In the genomic region with DNA sequence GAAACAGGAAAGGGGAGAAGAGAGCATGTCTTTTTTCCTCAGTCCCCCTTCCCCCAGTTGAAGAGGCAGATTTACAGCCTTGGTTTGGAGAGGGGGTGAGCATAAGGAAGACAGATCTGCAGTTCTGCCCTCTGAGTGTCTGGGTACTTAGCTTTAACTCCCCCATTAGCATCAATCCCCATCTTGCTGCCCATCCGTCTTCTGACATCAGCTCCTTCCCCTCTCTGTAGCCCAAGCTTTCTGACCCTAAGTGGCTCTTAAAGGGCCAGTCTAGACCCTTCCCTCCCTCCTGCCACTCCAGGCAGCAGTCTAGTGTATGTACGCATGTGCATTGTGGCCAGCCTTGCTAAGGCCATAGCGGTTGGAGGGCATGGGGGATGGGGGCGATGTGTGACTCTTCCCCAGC, we compare ENCODE assay signal across 14 cellular contexts. TPM values are rescaled to one million over a fixed set of nuclear protein-coding genes. Genes with fewer than 3 reads are reported as not detected.
DNase-seq lines count a peak whose midpoint lies in the region; ATAC-seq, FAIRE-seq and TF ChIP-seq lines count a peak whose summit lies in the region.
"Had no signal": no experiment of that assay in that cellular context is flagged by ENCODE, and none has a peak within 500 bp of the region (broad histone marks: within the 10 kb centered on the region; RNA-seq: fewer than 3 reads in every experiment).

No MANE protein-coding gene starts in this region.

- FAIRE-seq in K562 (lab: Jason Lieb, UNC), result no peak
- FAIRE-seq: keratinocyte had no signal

- no peak for TF ChIP-seq EP300 in K562 (IDR thresholded peaks at IDR 0.05; ENCODE audit: low read length)

- H3K9me1 ChIP-seq in K562 (ENCODE audit: control insufficient read depth, insufficient read depth, low read length), result no peaks in the 10 kb centered on the region

- H3K4me3 ChIP-seq in Loucy (ENCODE audit: low read length, poor library complexity, severe bottlenecking) (peak overlapping the region; percentile 87), K562 (no peak overlapping the region), neural progenitor cell (peak overlapping the region; percentile 53), BE2C (ENCODE audit: low read depth, low read length) (no peak overlapping the region), brain microvascular endothelial cell (ENCODE audit: low read depth, low read length) (no peak overlapping the region)
- H3K4me3 ChIP-seq: prostate gland, upper lobe of left lung had no signal

- no peak overlapping the region for H3K27ac Mint-ChIP-seq in neural progenitor cell

- H2AFZ ChIP-seq in Loucy (ENCODE audit: low read length), result no peak overlapping the region
- H2AFZ ChIP-seq in K562 (ENCODE audit: low read depth, low read length), result no peak overlapping the region
- no peak overlapping the region for H2AFZ ChIP-seq in neural progenitor cell (replicated peaks)

- in situ Hi-C loops in K562 (cut with MboI) (no loop called here), brain microvascular endothelial cell (cut with HindIII; ENCODE audit: low pct_ligation_motif_present, low sequenced_read_pairs) (no loop called here)

- 0 out of 2 replicates have a peak, but pooled peaks cover 2% of the 10 kb centered on the region for H3F3A ChIP-seq in Loucy (ENCODE audit: low read depth)
- peaks cover 73% of the 10 kb centered on the region for H3F3A ChIP-seq in neural progenitor cell (ENCODE audit: low read depth)

- no peak for TF ChIP-seq POLR2A in K562 (conservative IDR thresholded peaks at IDR 0.05)

- H3K79me2 ChIP-seq in Loucy (ENCODE audit: insufficient read depth, low read length) (peaks cover 9% of the 10 kb centered on the region; the same call in 1 of the 2 replicates), K562 (ENCODE audit: control insufficient read depth, insufficient read depth, low read length) (peaks cover 26% of the 10 kb centered on the region; the same call in 2 of the 3 replicates), neural progenitor cell (ENCODE audit: low read depth) (peaks cover 35% of the 10 kb centered on the region)

- TF ChIP-seq CTCF in Loucy (conservative IDR thresholded peaks at IDR 0.05; ENCODE audit: low read length), result no peak
- TF ChIP-seq CTCF in K562 (IDR thresholded peaks at IDR 0.05 in 2 of 3, conservative IDR thresholded peaks at IDR 0.05 in 1 of 3; ENCODE audit: insufficient read depth in 2 of 3, low read depth in 1 of 3, low read length in 3 of 3), result no peak
- no peak for TF ChIP-seq CTCF in neural progenitor cell (IDR thresholded peaks at IDR 0.05)
- TF ChIP-seq CTCF in BE2C (IDR thresholded peaks at IDR 0.05; ENCODE audit: low read depth, low read length), result no peak
- TF ChIP-seq CTCF in brain microvascular endothelial cell (IDR thresholded peaks at IDR 0.05; ENCODE audit: low read depth, low read length, missing control alignments), result no peak

- H3K27me3 ChIP-seq in Loucy (ENCODE audit: insufficient read depth, low read length, poor library complexity, severe bottlenecking) (no peaks in the 10 kb centered on the region), K562 (ENCODE audit: control insufficient read depth in 2 of 2, insufficient read depth in 2 of 2, low read length in 2 of 2) (no peaks in the 10 kb centered on the region), neural progenitor cell (no peaks in the 10 kb centered on the region), BE2C (no peaks in the 10 kb centered on the region), brain microvascular endothelial cell (replicated peaks) (no peaks in the 10 kb centered on the region)
- H3K27me3 ChIP-seq: upper lobe of left lung had no signal

- H3K36me3 ChIP-seq in Loucy (ENCODE audit: insufficient read depth, low read length) (no peaks in the 10 kb centered on the region), K562 (ENCODE audit: control insufficient read depth, insufficient read depth, low read length) (peaks cover 6% of the 10 kb centered on the region; the same call in 2 of the 3 replicates), neural progenitor cell (no peaks in the 10 kb centered on the region), BE2C (no peaks in the 10 kb centered on the region), brain microvascular endothelial cell (replicated peaks) (peaks cover under 1% of the 10 kb centered on the region)
- H3K36me3 ChIP-seq: prostate gland had no signal

- no TSS peak for BruUV-seq in K562 (replicated peaks; lab: Mats Ljungman, UMichigan)

- no peak for ATAC-seq in K562
- ATAC-seq: Panc1 had no signal

- H3K4me3 Mint-ChIP-seq in neural progenitor cell, result no peak overlapping the region

- 32% methylated on average over 4 of the region's 4 CpGs for WGBS in K562 (ENCODE audit: insufficient coverage, low coverage, missing lambda C conversion rate)

- H3K4me2 ChIP-seq in Loucy (ENCODE audit: low read depth, low read length, poor library complexity, severe bottlenecking), result peak overlapping the region; percentile 93
- peak overlapping the region; percentile 99; the same call in 1 of the 2 replicates for H3K4me2 ChIP-seq in K562 (ENCODE audit: insufficient read depth, low read length)
- peak overlapping the region; percentile 90 for H3K4me2 ChIP-seq in neural progenitor cell

- H3K9me3 ChIP-seq in Loucy (ENCODE audit: insufficient read depth, low read depth, low read length) (no peaks in the 10 kb centered on the region), K562 (replicated peaks; ENCODE audit: control insufficient read depth, insufficient read depth, low read depth, low read length) (no peaks in the 10 kb centered on the region), neural progenitor cell (ENCODE audit: low read depth) (no peaks in the 10 kb centered on the region), BE2C (no peaks in the 10 kb centered on the region)
- H3K9me3 ChIP-seq: Caco-2, prostate gland, upper lobe of left lung had no signal

- intact Hi-C loops in K562 (cut with micrococcal nuclease), result no loop called here

- no peaks in the 10 kb centered on the region for H3K36me3 Mint-ChIP-seq in neural progenitor cell

- H3K4me1 Mint-ChIP-seq in neural progenitor cell, result peaks cover 34% of the 10 kb centered on the region

- no peaks in the 10 kb centered on the region for H3K9me3 Mint-ChIP-seq in neural progenitor cell

- CTCF ChIA-PET in K562 (lab: Yijun Ruan, JAX; ENCODE audit: low intra/inter-chr PET ratio), result no interaction called here

- no peak for TF ChIP-seq RAD21 in K562 (CRISPR knock-in tag; conservative IDR thresholded peaks at IDR 0.05 in 1 of 2, IDR thresholded peaks at IDR 0.05 in 1 of 2)

- DNase-seq in DMS114 treated with DMSO at 0.1 percent for 48 hours (lab: John Stamatoyannopoulos, UW; ENCODE audit: unreplicated experiment), result peak; percentile 24
- DNase-seq in K562 (ENCODE audit: extremely low read depth in 1 of 4, low spot score in 3 of 4), result peak in 1 of 4 experiments; percentile 60
- DNase-seq in neural progenitor cell (ENCODE audit: low spot score), result peak; percentile 43
- DNase-seq in NCI-H1436 treated with DMSO at 0.1 percent for 48 hours (lab: John Stamatoyannopoulos, UW), result no peak
- DNase-seq in stimulated activated CD4-positive, alpha-beta T cell treated with anti-CD3 and anti-CD28 coated beads, Interleukin-4, amount 100 ng/mL, for 1 hour, result no peak
- no peak for DNase-seq in BE2C
- no peak for DNase-seq in brain microvascular endothelial cell
- DNase-seq: Caco-2, upper lobe of left lung had no signal

- H4K20me1 ChIP-seq in Loucy (ENCODE audit: insufficient read depth, low read length, poor library complexity, severe bottlenecking), result no peaks in the 10 kb centered on the region
- H4K20me1 ChIP-seq in K562 (replicated peaks; ENCODE audit: control insufficient read depth, insufficient read depth, low read length), result no peaks in the 10 kb centered on the region
- H4K20me1 ChIP-seq in neural progenitor cell (ENCODE audit: low read depth), result no peaks in the 10 kb centered on the region

- no peaks in the 10 kb centered on the region for H3K9me2 ChIP-seq in Loucy (replicated peaks; ENCODE audit: low read depth, low read length)

- H3K27ac ChIP-seq in K562 (ENCODE audit: extremely low read depth, low read depth, low read length), result peak overlapping the region; percentile 90; the same call in 1 of the 3 replicates
- H3K27ac ChIP-seq in neural progenitor cell, result peak overlapping the region; percentile 99
- no peak overlapping the region for H3K27ac ChIP-seq in brain microvascular endothelial cell

- POLR2A ChIA-PET in K562 (lab: Yijun Ruan, JAX), result interaction anchor here (0.6 to 5.8 kb wide), 10 partner anchors 14 to 1098 kb away, joined by 3 to 57 read pairs (median 6); partner anchors contain the start of genes CBX5 and HNRNPA1

- H3K4me1 ChIP-seq in Loucy (ENCODE audit: insufficient read depth, low read length, poor library complexity, severe bottlenecking) (peaks cover 38% of the 10 kb centered on the region), K562 (replicated peaks in 1 of 2; ENCODE audit: control insufficient read depth in 2 of 2, insufficient read depth in 2 of 2, low read length in 2 of 2) (peaks cover 52 to 62% of the 10 kb centered on the region in 2 experiments), neural progenitor cell (peaks cover 89% of the 10 kb centered on the region), BE2C (peaks cover 35% of the 10 kb centered on the region)

- peak overlapping the region; percentile 96 for H3K9ac ChIP-seq in Loucy (ENCODE audit: low read depth, low read length, poor library complexity, severe bottlenecking)
- H3K9ac ChIP-seq in K562 (ENCODE audit: insufficient read depth in 1 of 2, low read depth in 2 of 2, low read length in 2 of 2), result peak overlapping the region; percentile 28 to 66; a peak in 2 of 4 replicates
- peak overlapping the region; percentile 11 for H3K9ac ChIP-seq in neural progenitor cell

- H3K27me3 Mint-ChIP-seq in neural progenitor cell (ENCODE audit: insufficient read depth, low read depth), result peaks cover 2% of the 10 kb centered on the region

RNA-seq across cellular contexts. Expression of gene GPR84, which starts 7.3 kb away (rescaled TPM):
- total RNA-seq in K562 (2011; cell fraction: chromatin; rRNA removed; ENCODE audit: low replicate concordance), result 0.48 and 1.8 TPM in 2 replicates
- total RNA-seq in K562 (2011; cell fraction: nucleolus; rRNA removed), result 0.13 and 0.17 TPM in 2 replicates
- 0.44 and 0.69 TPM in 2 replicates for total RNA-seq in K562 (2011; cell fraction: nucleoplasm; rRNA removed)
- 0.16 TPM in 1 of 2 replicates, not detected in the other for total RNA-seq in K562 (2014; rRNA removed)
- total RNA-seq in K562 (2014; rRNA removed; fragmentation: Illumina TruSeq; extraction: Trizol), result 0.11 TPM in 1 of 2 replicates, not detected in the other
- not detected in 2 replicates for total RNA-seq in K562 (2015; rRNA removed; fragmentation: Illumina TruSeq; extraction: Trizol)
- total RNA-seq in K562 (2021), result not detected in 2 replicates
- 0.16 TPM in 1 of 2 replicates, not detected in the other for polyA plus RNA-seq in K562 (2011; rRNA removed)
- not detected in 2 replicates for polyA plus RNA-seq in K562 (2011; cell fraction: cytosol; rRNA removed)
- polyA plus RNA-seq in K562 (2011; cell fraction: nucleus; rRNA removed), result 0.25 and 0.44 TPM in 2 replicates
- polyA plus RNA-seq in K562 (2012), result 0.07 and 0.47 TPM in 2 replicates
- 0.10 TPM in 1 of 2 replicates, not detected in the other for polyA plus RNA-seq in K562 (2014; fragmentation: Illumina TruSeq; extraction: Trizol)
- polyA plus RNA-seq in K562 (2014; fragmentation: Nextera tagmentation; extraction: Ambion mirVana), result under 1 TPM; 0.07 to 0.18 TPM
- not detected in 2 replicates for polyA plus RNA-seq in K562 (2014; rRNA removed)
- 0.12 TPM in 1 of 2 replicates, not detected in the other for polyA minus RNA-seq in K562 (2011; rRNA and poly(A)+ RNA removed)
- not detected in 2 replicates for polyA minus RNA-seq in K562 (2011; cell fraction: cytosol; rRNA and poly(A)+ RNA removed)
- 0.22 TPM in 1 of 2 replicates, not detected in the other for polyA minus RNA-seq in K562 (2011; cell fraction: nucleus; rRNA and poly(A)+ RNA removed)
- not detected in 2 replicates for total RNA-seq in neural progenitor cell (ENCODE audit: low replicate concordance)
- not detected for polyA plus RNA-seq in BE2C (2012; ENCODE audit: insufficient read depth, insufficient read length, low read depth)
- total RNA-seq: Caco-2, fibroblast of lung had no signal

RNA-seq across cellular contexts. Expression of gene ZNF385A, which starts 27.6 kb away (rescaled TPM):
- 8.1 and 25.0 TPM in 2 replicates for total RNA-seq in K562 (2011; cell fraction: chromatin; rRNA removed; ENCODE audit: low replicate concordance)
- total RNA-seq in K562 (2011; cell fraction: nucleolus; rRNA removed), result 9.7 and 11.1 TPM in 2 replicates
- 9.7 and 11.8 TPM in 2 replicates for total RNA-seq in K562 (2011; cell fraction: nucleoplasm; rRNA removed)
- total RNA-seq in K562 (2014; rRNA removed) (15.9 and 17.7 TPM in 2 replicates), K562 (2014; rRNA removed; fragmentation: Illumina TruSeq; extraction: Trizol) (3.5 and 3.7 TPM in 2 replicates), K562 (2015; rRNA removed; fragmentation: Illumina TruSeq; extraction: Trizol) (5.9 and 8.7 TPM in 2 replicates), K562 (2021) (96.5 and 111 TPM in 2 replicates), neural progenitor cell (ENCODE audit: low replicate concordance) (6.2 and 7.2 TPM in 2 replicates)
- polyA plus RNA-seq in K562 (2011; rRNA removed) (7.7 and 15.6 TPM in 2 replicates), K562 (2014; fragmentation: Illumina TruSeq; extraction: Trizol) (65.7 and 88.2 TPM in 2 replicates), K562 (2014; fragmentation: Nextera tagmentation; extraction: Ambion mirVana) (1 to 10 TPM; 1.0 TPM), K562 (2014; rRNA removed) (30.3 and 34.6 TPM in 2 replicates)
- polyA plus RNA-seq in K562 (2011; cell fraction: cytosol; rRNA removed), result 11.8 and 25.5 TPM in 2 replicates
- 15.0 and 32.1 TPM in 2 replicates for polyA plus RNA-seq in K562 (2011; cell fraction: nucleus; rRNA removed)
- polyA plus RNA-seq in K562 (2012), result 35.9 and 43.9 TPM in 2 replicates
- polyA minus RNA-seq in K562 (2011; rRNA and poly(A)+ RNA removed), result 4.7 and 6.3 TPM in 2 replicates
- 31.2 and 48.8 TPM in 2 replicates for polyA minus RNA-seq in K562 (2011; cell fraction: cytosol; rRNA and poly(A)+ RNA removed)
- 6.7 and 8.1 TPM in 2 replicates for polyA minus RNA-seq in K562 (2011; cell fraction: nucleus; rRNA and poly(A)+ RNA removed)
- polyA plus RNA-seq in BE2C (2012; ENCODE audit: insufficient read depth, insufficient read length, low read depth), result 25.0 TPM

RNA-seq across cellular contexts. Expression of gene COPZ1, which starts 32.0 kb away (rescaled TPM):
- 92.5 and 126 TPM in 2 replicates for total RNA-seq in K562 (2011; cell fraction: chromatin; rRNA removed; ENCODE audit: low replicate concordance)
- 75.9 and 83.9 TPM in 2 replicates for total RNA-seq in K562 (2011; cell fraction: nucleolus; rRNA removed)
- 128 and 170 TPM in 2 replicates for total RNA-seq in K562 (2011; cell fraction: nucleoplasm; rRNA removed)
- total RNA-seq in K562 (2014; rRNA removed) (137 and 157 TPM in 2 replicates), K562 (2014; rRNA removed; fragmentation: Illumina TruSeq; extraction: Trizol) (233 and 284 TPM in 2 replicates), K562 (2015; rRNA removed; fragmentation: Illumina TruSeq; extraction: Trizol) (142 and 156 TPM in 2 replicates), K562 (2021) (187 and 192 TPM in 2 replicates), neural progenitor cell (ENCODE audit: low replicate concordance) (197 and 219 TPM in 2 replicates)
- polyA plus RNA-seq in K562 (2011; rRNA removed) (473 and 482 TPM in 2 replicates), K562 (2014; fragmentation: Illumina TruSeq; extraction: Trizol) (277 and 293 TPM in 2 replicates), K562 (2014; fragmentation: Nextera tagmentation; extraction: Ambion mirVana) (100 to 1,000 TPM; 437 to 487 TPM), K562 (2014; rRNA removed) (177 and 232 TPM in 2 replicates)
- polyA plus RNA-seq in K562 (2011; cell fraction: cytosol; rRNA removed), result 231 and 446 TPM in 2 replicates
- 125 and 220 TPM in 2 replicates for polyA plus RNA-seq in K562 (2011; cell fraction: nucleus; rRNA removed)
- 265 and 413 TPM in 2 replicates for polyA plus RNA-seq in K562 (2012)
- polyA minus RNA-seq in K562 (2011; rRNA and poly(A)+ RNA removed), result 329 and 369 TPM in 2 replicates
- 167 and 216 TPM in 2 replicates for polyA minus RNA-seq in K562 (2011; cell fraction: cytosol; rRNA and poly(A)+ RNA removed)
- polyA minus RNA-seq in K562 (2011; cell fraction: nucleus; rRNA and poly(A)+ RNA removed), result 21.7 and 60.2 TPM in 2 replicates
- 156 TPM for polyA plus RNA-seq in BE2C (2012; ENCODE audit: insufficient read depth, insufficient read length, low read depth)

RNA-seq across cellular contexts. Expression of gene NFE2, which starts 56.1 kb away (rescaled TPM):
- total RNA-seq in K562 (2011; cell fraction: chromatin; rRNA removed; ENCODE audit: low replicate concordance), result 108 and 191 TPM in 2 replicates
- 118 and 137 TPM in 2 replicates for total RNA-seq in K562 (2011; cell fraction: nucleolus; rRNA removed)
- total RNA-seq in K562 (2011; cell fraction: nucleoplasm; rRNA removed), result 98.5 and 115 TPM in 2 replicates
- 221 and 269 TPM in 2 replicates for total RNA-seq in K562 (2014; rRNA removed)
- total RNA-seq in K562 (2014; rRNA removed; fragmentation: Illumina TruSeq; extraction: Trizol), result 134 and 157 TPM in 2 replicates
- total RNA-seq in K562 (2015; rRNA removed; fragmentation: Illumina TruSeq; extraction: Trizol), result 177 and 178 TPM in 2 replicates
- total RNA-seq in K562 (2021), result 244 and 252 TPM in 2 replicates
- 208 TPM in 2 replicates for polyA plus RNA-seq in K562 (2011; rRNA removed)
- polyA plus RNA-seq in K562 (2011; cell fraction: cytosol; rRNA removed), result 231 and 451 TPM in 2 replicates
- 232 and 428 TPM in 2 replicates for polyA plus RNA-seq in K562 (2011; cell fraction: nucleus; rRNA removed)
- polyA plus RNA-seq in K562 (2012), result 162 and 214 TPM in 2 replicates
- 246 and 282 TPM in 2 replicates for polyA plus RNA-seq in K562 (2014; fragmentation: Illumina TruSeq; extraction: Trizol)
- polyA plus RNA-seq in K562 (2014; fragmentation: Nextera tagmentation; extraction: Ambion mirVana), result 10 to 100 TPM; 12.3 to 44.5 TPM
- 225 and 229 TPM in 2 replicates for polyA plus RNA-seq in K562 (2014; rRNA removed)
- 71.3 and 109 TPM in 2 replicates for polyA minus RNA-seq in K562 (2011; rRNA and poly(A)+ RNA removed)
- 78.1 and 100 TPM in 2 replicates for polyA minus RNA-seq in K562 (2011; cell fraction: cytosol; rRNA and poly(A)+ RNA removed)
- polyA minus RNA-seq in K562 (2011; cell fraction: nucleus; rRNA and poly(A)+ RNA removed), result 67.6 and 73.9 TPM in 2 replicates
- total RNA-seq in neural progenitor cell (ENCODE audit: low replicate concordance), result 2.8 and 4.3 TPM in 2 replicates
- polyA plus RNA-seq in BE2C (2012; ENCODE audit: insufficient read depth, insufficient read length, low read depth), result 0.97 TPM

Comparison
In these comparisons a context has a peak if more than half of its experiments do, and no peak if none do; other contexts are left out.
1. DNase-seq: peak in DMS114 treated with DMSO at 0.1 percent for 48 hours (single experiment) and neural progenitor cell (single experiment); none in NCI-H1436 treated with DMSO at 0.1 percent for 48 hours (single experiment), stimulated activated CD4-positive, alpha-beta T cell treated with anti-CD3 and anti-CD28 coated beads, Interleukin-4, amount 100 ng/mL, for 1 hour (single experiment), BE2C (single experiment) and brain microvascular endothelial cell (single experiment).
2. H3K4me3 ChIP-seq: peak in Loucy (single experiment) and neural progenitor cell (single experiment); none in K562 (single experiment), BE2C (single experiment) and brain microvascular endothelial cell (single experiment).
3. H3K9ac ChIP-seq: peak in every context shown above with its lines; median percentile 96 in Loucy; 47 in K562; 11 in neural progenitor cell.
4. Peak in every context shown above with its lines, with median percentiles within 50 percentile points of each other: H3K4me2 ChIP-seq.